Comparison of ENCODE assay signal across 9 cellular contexts in genomic region chr10:51965451-51965850, GRCh38.
"Had no signal": no experiment of that assay in that cellular context is flagged by ENCODE, and none has a peak within 500 bp of the region (broad histone marks: within the 10 kb centered on the region; RNA-seq: fewer than 3 reads in every experiment).

No MANE protein-coding gene starts in this region.

- H3K4me3 ChIP-seq: GM23248, HAP-1 had no signal

- H3K9me3 ChIP-seq: HAP-1 had no signal

- H3K4me1 ChIP-seq: HAP-1 had no signal

- H2AFZ ChIP-seq: GM23248 had no signal

- H3K27ac ChIP-seq: GM23248, HL-60 had no signal

- ATAC-seq: HCT116 had no signal

- H3K9ac ChIP-seq: GM23248 had no signal

- DNase-seq: GM23248, GOT3, H7, HFFc6, Kasumi-1, KG1 had no signal

- H3K36me3 ChIP-seq: HAP-1 had no signal
